In the genomic region with DNA sequence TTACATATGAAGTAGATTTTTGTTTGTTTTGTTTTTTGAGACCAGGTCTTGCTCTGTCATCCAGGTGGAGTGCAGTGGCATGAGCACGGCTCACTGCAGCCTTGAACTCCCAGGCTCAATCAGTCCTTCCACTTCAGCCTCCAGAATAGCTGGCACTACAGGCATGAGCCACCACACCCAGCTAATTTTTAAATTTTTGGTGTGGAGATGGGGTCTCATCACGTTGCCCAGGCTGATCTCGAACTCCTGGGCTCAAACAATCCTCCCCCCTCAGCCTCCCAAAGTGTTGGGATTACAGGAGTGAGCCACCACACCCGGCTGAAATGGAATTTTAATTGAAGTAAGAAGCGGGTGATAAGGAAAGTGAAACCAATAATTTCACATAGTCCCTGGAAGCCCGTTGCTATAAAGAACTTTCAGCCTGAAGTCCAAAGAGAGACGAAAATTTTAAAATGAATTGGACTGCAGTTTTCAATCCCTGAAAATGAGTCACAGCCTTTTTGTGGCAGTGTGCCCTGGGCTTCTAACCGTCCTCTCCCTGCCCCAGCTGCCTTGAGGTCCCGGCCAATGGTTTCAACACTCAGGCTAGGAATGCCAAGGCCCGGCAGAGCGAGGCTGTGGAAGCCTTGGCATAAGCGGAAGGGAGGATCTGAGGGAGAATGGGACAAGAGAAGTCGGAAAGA, we compare ENCODE assay signal across 8 cellular contexts. TPM values are rescaled to one million over a fixed set of nuclear protein-coding genes. Genes with fewer than 3 reads are reported as not detected.
DNase-seq lines count a peak whose midpoint lies in the region; ATAC-seq, FAIRE-seq and TF ChIP-seq lines count a peak whose summit lies in the region.

No MANE protein-coding gene starts in this region.

- DNase-seq in NCI-H226, result peak; percentile 83
- peak; percentile 11 for DNase-seq in endothelial cell of umbilical vein (ENCODE audit: low read depth, low spot score)
- DNase-seq in NCI-H187 (lab: John Stamatoyannopoulos, UW), result no peak

- H3K27ac ChIP-seq in endothelial cell of umbilical vein (ENCODE audit: insufficient read depth, low read depth, low read length), result no peak overlapping the region

- no peak overlapping the region for H3K4me3 ChIP-seq in endothelial cell of umbilical vein (replicated peaks in 1 of 3; ENCODE audit: insufficient read depth in 1 of 3, low read depth in 1 of 3, low read length in 3 of 3)
- H3K4me3 ChIP-seq in mucosa of stomach (ENCODE audit: low read length), result no peak overlapping the region

- POLR2A ChIA-PET in endothelial cell of umbilical vein (lab: Charles Lee), result no interaction called here

- H3K9me3 ChIP-seq in endothelial cell of umbilical vein (replicated peaks; ENCODE audit: control insufficient read depth, insufficient read depth, low read length), result no peaks in the 10 kb centered on the region
- no peaks in the 10 kb centered on the region for H3K9me3 ChIP-seq in mucosa of stomach (ENCODE audit: control insufficient read depth, low read length)

- FAIRE-seq in A204.1 (lab: Jason Lieb, UNC) (peak; percentile 93), endothelial cell of umbilical vein (lab: Jason Lieb, UNC) (no peak)

- CTCF ChIA-PET in endothelial cell of umbilical vein (lab: Charles Lee), result interaction anchor here (0.8 to 1.0 kb wide), 2 partner anchors 9 to 31 kb away, joined by 3 read pairs; no protein-coding TSS in a partner anchor

- no peak for TF ChIP-seq POLR2A in endothelial cell of umbilical vein (IDR thresholded peaks at IDR 0.05; ENCODE audit: low read depth, low read length)

- H3K79me2 ChIP-seq in endothelial cell of umbilical vein (ENCODE audit: control insufficient read depth, insufficient read depth, low read length), result no peaks in the 10 kb centered on the region

- H3K36me3 ChIP-seq in endothelial cell of umbilical vein (ENCODE audit: control insufficient read depth in 2 of 2, extremely low read depth in 1 of 2, insufficient read depth in 2 of 2, low read length in 2 of 2) (no peaks in the 10 kb centered on the region), mucosa of stomach (ENCODE audit: control insufficient read depth, insufficient read depth, low read length) (no peaks in the 10 kb centered on the region)

- dilution Hi-C loops in endothelial cell of umbilical vein (cut with MboI; ENCODE audit: extremely low pct_ligation_motif_present, low sequenced_read_pairs), result no loop called here

- H3K4me2 ChIP-seq in endothelial cell of umbilical vein (ENCODE audit: insufficient read depth, low read length), result no peak overlapping the region

- H3K4me1 ChIP-seq in endothelial cell of umbilical vein (ENCODE audit: control insufficient read depth, extremely low read depth, insufficient read depth, low read length) (peaks cover 17% of the 10 kb centered on the region), mucosa of stomach (ENCODE audit: control insufficient read depth, insufficient read depth, low read length) (peaks cover 35% of the 10 kb centered on the region)

- no peak for ATAC-seq in HG03354 (IDR thresholded peaks at IDR 0.05; ENCODE audit: poor library complexity, severe bottlenecking, unreplicated experiment)
- no peak for ATAC-seq in HG03108 (IDR thresholded peaks at IDR 0.05; ENCODE audit: unreplicated experiment)
- ATAC-seq in GM21528 (IDR thresholded peaks at IDR 0.05; ENCODE audit: low FRiP score, unreplicated experiment), result no peak

- intact Hi-C loops in endothelial cell of umbilical vein (cut with micrococcal nuclease), result loop anchor here (2.0 kb wide), 1 partner anchor 32 kb away; the partner anchor contains the start of gene LRP11

- TF ChIP-seq CTCF in endothelial cell of umbilical vein (IDR thresholded peaks at IDR 0.05; ENCODE audit: extremely low read depth in 1 of 2, insufficient read depth in 1 of 2, low read depth in 1 of 2, low read length in 2 of 2), result no peak

- H4K20me1 ChIP-seq in endothelial cell of umbilical vein (replicated peaks; ENCODE audit: control insufficient read depth, extremely low read depth, insufficient read depth, low read length), result no peaks in the 10 kb centered on the region

- no peak overlapping the region for H3K9ac ChIP-seq in endothelial cell of umbilical vein (replicated peaks; ENCODE audit: extremely low read depth, insufficient read depth, low read length)
- peak overlapping the region; percentile 56 for H3K9ac ChIP-seq in mucosa of stomach (ENCODE audit: low read length)

- H3K27me3 ChIP-seq in endothelial cell of umbilical vein (ENCODE audit: control insufficient read depth in 2 of 2, insufficient read depth in 2 of 2, low read length in 2 of 2) (peaks cover under 1 to 2% of the 10 kb centered on the region in 2 experiments), mucosa of stomach (ENCODE audit: control insufficient read depth, insufficient read depth, low read length) (no peaks in the 10 kb centered on the region)

- no peaks in the 10 kb centered on the region for H3K9me1 ChIP-seq in endothelial cell of umbilical vein (replicated peaks; ENCODE audit: control insufficient read depth, extremely low read depth, insufficient read depth, low read length)

- H2AFZ ChIP-seq in endothelial cell of umbilical vein (ENCODE audit: low read depth, low read length), result peak overlapping the region; percentile 8

- BruUV-seq in endothelial cell of umbilical vein (replicated peaks; lab: Mats Ljungman, UMichigan), result no TSS peak

TF ChIP-seq in endothelial cell of umbilical vein, 7 proteins besides CTCF, POLR2A, EP300 and RAD21:
- TF ChIP-seq GATA2 (IDR thresholded peaks at IDR 0.05; ENCODE audit: insufficient read depth, insufficient read length, low read depth, low read length) (no peak), EZH2 (IDR thresholded peaks at IDR 0.05; ENCODE audit: borderline replicate concordance, low read depth, low read length, severe bottlenecking) (no peak), JUN (IDR thresholded peaks at IDR 0.05; ENCODE audit: borderline replicate concordance, insufficient read depth, insufficient read length, low read depth) (no peak), MYC (IDR thresholded peaks at IDR 0.05; ENCODE audit: low read depth, low read length) (no peak), MAX (IDR thresholded peaks at IDR 0.05; ENCODE audit: insufficient read depth, insufficient read length) (no peak), FOS (IDR thresholded peaks at IDR 0.05; ENCODE audit: borderline replicate concordance, insufficient read depth, low read length) (no peak), POLR2AphosphoS5 (IDR thresholded peaks at IDR 0.05; ENCODE audit: insufficient read depth, low read depth, low read length) (no peak)
TF ChIP-seq in endothelial cell of umbilical vein: peak in this region for 0.

RNA-seq across cellular contexts. Expression of gene RAET1E, which starts 0.8 kb away (rescaled TPM):
- not detected in 2 replicates for total RNA-seq in endothelial cell of umbilical vein
- 0.04 TPM in 1 of 2 replicates, not detected in the other for polyA plus RNA-seq in endothelial cell of umbilical vein
- not detected in 2 replicates for polyA plus RNA-seq in endothelial cell of umbilical vein (2011; cell fraction: cytosol; rRNA removed)
- polyA plus RNA-seq in endothelial cell of umbilical vein (2011; cell fraction: nucleus; rRNA removed), result not detected in 2 replicates
- not detected in 2 replicates for polyA plus RNA-seq in endothelial cell of umbilical vein (2012)
- polyA minus RNA-seq in endothelial cell of umbilical vein, result not detected in 2 replicates
- 7.4 TPM for polyA minus RNA-seq in endothelial cell of umbilical vein (2011; cell fraction: cytosol; rRNA and poly(A)+ RNA removed)
- 0.19 TPM in 1 of 2 replicates, not detected in the other for polyA minus RNA-seq in endothelial cell of umbilical vein (2011; cell fraction: nucleus; rRNA and poly(A)+ RNA removed)

RNA-seq across cellular contexts. Expression of gene RAET1G, which starts 25.8 kb away (rescaled TPM):
- 0.74 and 1.6 TPM in 2 replicates for total RNA-seq in endothelial cell of umbilical vein
- polyA plus RNA-seq in endothelial cell of umbilical vein, result 2.1 and 3.3 TPM in 2 replicates
- polyA plus RNA-seq in endothelial cell of umbilical vein (2011; cell fraction: cytosol; rRNA removed), result 2.3 and 2.6 TPM in 2 replicates
- polyA plus RNA-seq in endothelial cell of umbilical vein (2011; cell fraction: nucleus; rRNA removed), result 0.86 and 1.2 TPM in 2 replicates
- polyA plus RNA-seq in endothelial cell of umbilical vein (2012), result 1.7 and 2.4 TPM in 2 replicates
- 0.44 and 3.4 TPM in 2 replicates for polyA minus RNA-seq in endothelial cell of umbilical vein
- polyA minus RNA-seq in endothelial cell of umbilical vein (2011; cell fraction: cytosol; rRNA and poly(A)+ RNA removed), result 1.2 TPM
- polyA minus RNA-seq in endothelial cell of umbilical vein (2011; cell fraction: nucleus; rRNA and poly(A)+ RNA removed), result 0.43 TPM in 1 of 2 replicates, not detected in the other

RNA-seq across cellular contexts. Expression of gene LRP11, which starts 33.0 kb away (rescaled TPM):
- total RNA-seq in endothelial cell of umbilical vein, result 29.9 and 59.1 TPM in 2 replicates
- polyA plus RNA-seq in endothelial cell of umbilical vein, result 17.5 and 23.1 TPM in 2 replicates
- 18.6 and 20.8 TPM in 2 replicates for polyA plus RNA-seq in endothelial cell of umbilical vein (2011; cell fraction: cytosol; rRNA removed)
- 14.9 and 17.1 TPM in 2 replicates for polyA plus RNA-seq in endothelial cell of umbilical vein (2011; cell fraction: nucleus; rRNA removed)
- 29.1 and 33.1 TPM in 2 replicates for polyA plus RNA-seq in endothelial cell of umbilical vein (2012)
- 54.4 and 54.5 TPM in 2 replicates for polyA minus RNA-seq in endothelial cell of umbilical vein
- polyA minus RNA-seq in endothelial cell of umbilical vein (2011; cell fraction: cytosol; rRNA and poly(A)+ RNA removed), result 54.4 TPM
- polyA minus RNA-seq in endothelial cell of umbilical vein (2011; cell fraction: nucleus; rRNA and poly(A)+ RNA removed), result 11.0 TPM in 2 replicates

RNA-seq across cellular contexts. Expression of gene ULBP2, which starts 44.7 kb away (rescaled TPM):
- 7.0 and 14.0 TPM in 2 replicates for total RNA-seq in endothelial cell of umbilical vein
- polyA plus RNA-seq in endothelial cell of umbilical vein, result 22.8 and 26.4 TPM in 2 replicates
- 20.7 and 22.3 TPM in 2 replicates for polyA plus RNA-seq in endothelial cell of umbilical vein (2011; cell fraction: cytosol; rRNA removed)
- 10.9 and 12.0 TPM in 2 replicates for polyA plus RNA-seq in endothelial cell of umbilical vein (2011; cell fraction: nucleus; rRNA removed)
- 9.9 and 10.3 TPM in 2 replicates for polyA plus RNA-seq in endothelial cell of umbilical vein (2012)
- 12.2 and 14.6 TPM in 2 replicates for polyA minus RNA-seq in endothelial cell of umbilical vein
- not detected for polyA minus RNA-seq in endothelial cell of umbilical vein (2011; cell fraction: cytosol; rRNA and poly(A)+ RNA removed)
- 1.7 and 2.7 TPM in 2 replicates for polyA minus RNA-seq in endothelial cell of umbilical vein (2011; cell fraction: nucleus; rRNA and poly(A)+ RNA removed)

Comparison
In these comparisons a context has a peak if more than half of its experiments do, and no peak if none do; other contexts are left out.
1. DNase-seq: peak in NCI-H226 (single experiment) and endothelial cell of umbilical vein (single experiment); none in NCI-H187 (0 of 2).